22 cellular contexts compared by ENCODE assay signal in genomic region chr5:159910843-159911229, GRCh38. TPM values are rescaled to one million over a fixed set of nuclear protein-coding genes. Genes with fewer than 3 reads are reported as not detected.
"Had no signal": no experiment of that assay in that cellular context is flagged by ENCODE, and none has a peak within 500 bp of the region (broad histone marks: within the 10 kb centered on the region; RNA-seq: fewer than 3 reads in every experiment).

No MANE protein-coding gene starts in this region.

- H3K36me3 ChIP-seq: tibial nerve, vagina had no signal

- H3K4me1 Mint-ChIP-seq: natural killer cell had no signal

- H3K27ac Mint-ChIP-seq: activated B cell treated with CpG ODN at 0.5 μM for 24 hours; activated CD4-positive, alpha-beta memory T cell treated with anti-CD3 and anti-CD28 coated beads for 36 hours; activated naive CD8-positive, alpha-beta T cell treated with anti-CD3 and anti-CD28 coated beads for 36 hours; activated T-helper 1 cell treated with anti-CD3 and anti-CD28 coated beads, Interleukin-12 subunit alpha, Interleukin-12 subunit beta, Interleukin-2, Interleukin-4 antibody, amounts not matched to agents 30 ng/mL and 10 ng/mL and 1 ng/mL, durations not matched to agents 14 hours and 24 hours and 36 hours; natural killer cell had no signal

- H3K9me3 Mint-ChIP-seq: activated B cell treated with CpG ODN at 0.5 μM for 24 hours; activated CD4-positive, alpha-beta memory T cell treated with anti-CD3 and anti-CD28 coated beads for 36 hours; activated naive CD8-positive, alpha-beta T cell treated with anti-CD3 and anti-CD28 coated beads for 36 hours; activated T-helper 1 cell treated with anti-CD3 and anti-CD28 coated beads, Interleukin-12 subunit alpha, Interleukin-12 subunit beta, Interleukin-2, Interleukin-4 antibody, amounts not matched to agents 30 ng/mL and 10 ng/mL and 1 ng/mL, durations not matched to agents 14 hours and 24 hours and 36 hours; natural killer cell had no signal

- H3K4me3 ChIP-seq: body of pancreas, dorsolateral prefrontal cortex, tibial nerve, vagina had no signal

- H3K27me3 ChIP-seq: vagina had no signal

- H3K27ac ChIP-seq: body of pancreas, dorsolateral prefrontal cortex, foreskin keratinocyte, vagina had no signal

- H3K4me3 Mint-ChIP-seq: activated B cell treated with CpG ODN at 0.5 μM for 24 hours; activated CD4-positive, alpha-beta memory T cell treated with anti-CD3 and anti-CD28 coated beads for 36 hours; activated naive CD8-positive, alpha-beta T cell treated with anti-CD3 and anti-CD28 coated beads for 36 hours; activated T-helper 1 cell treated with anti-CD3 and anti-CD28 coated beads, Interleukin-12 subunit alpha, Interleukin-12 subunit beta, Interleukin-2, Interleukin-4 antibody, amounts not matched to agents 30 ng/mL and 10 ng/mL and 1 ng/mL, durations not matched to agents 14 hours and 24 hours and 36 hours; natural killer cell had no signal

- H3K9me3 ChIP-seq: body of pancreas, tibial nerve, vagina had no signal

- DNase-seq: activated B cell treated with CpG ODN at 0.5 μM for 24 hours; activated CD4-positive, alpha-beta memory T cell treated with anti-CD3 and anti-CD28 coated beads for 36 hours; activated CD4-positive, alpha-beta T cell treated with anti-CD3 and anti-CD28 coated beads for 4 hours; activated gamma-delta T cell treated with Interleukin-2 at 50 U/mL for 16 hours; activated naive CD8-positive, alpha-beta T cell treated with anti-CD3 and anti-CD28 coated beads for 36 hours; activated T-cell treated with anti-CD3 and anti-CD28 coated beads for 4 hours; amygdala; body of pancreas; dorsolateral prefrontal cortex; foreskin keratinocyte; left ventricle myocardium superior; natural killer cell; nucleus accumbens; posterior cingulate gyrus; retina; stimulated activated CD4-positive, alpha-beta T cell treated with anti-CD3 and anti-CD28 coated beads, Interleukin-12 subunit alpha, Interleukin-12 subunit beta, amount 100 ng/mL, for 4 hours; stimulated activated CD4-positive, alpha-beta T cell treated with anti-CD3 and anti-CD28 coated beads, Interleukin-1b, Interleukin-23, amount 100 ng/mL, for 48 hours; stimulated activated CD8-positive, alpha-beta memory T cell treated with anti-CD3 and anti-CD28 coated beads, Interleukin-4, amount 100 ng/mL, for 48 hours; stimulated activated naive CD4-positive, alpha-beta T cell had no signal

- H3K36me3 Mint-ChIP-seq: activated CD4-positive, alpha-beta memory T cell treated with anti-CD3 and anti-CD28 coated beads for 36 hours; activated naive CD8-positive, alpha-beta T cell treated with anti-CD3 and anti-CD28 coated beads for 36 hours; natural killer cell had no signal

- ATAC-seq: body of pancreas, foreskin keratinocyte, left ventricle myocardium superior, natural killer cell had no signal

RNA-seq across cellular contexts. Expression of gene ADRA1B, which starts 5.4 kb away (rescaled TPM):
- total RNA-seq: activated CD4-positive, alpha-beta memory T cell treated with anti-CD3 and anti-CD28 coated beads for 36 hours; activated naive CD8-positive, alpha-beta T cell treated with anti-CD3 and anti-CD28 coated beads for 36 hours; activated T-helper 1 cell treated with anti-CD3 and anti-CD28 coated beads, Interleukin-12 subunit alpha, Interleukin-12 subunit beta, Interleukin-2, Interleukin-4 antibody, amounts not matched to agents 30 ng/mL and 10 ng/mL and 1 ng/mL, durations not matched to agents 14 hours and 24 hours and 36 hours; natural killer cell had no signal
- polyA plus RNA-seq: foreskin keratinocyte had no signal
